Comparison of ENCODE assay signal across 8 cellular contexts in genomic region chr21:42219606-42220137, GRCh38. TPM values are rescaled to one million over a fixed set of nuclear protein-coding genes. Genes with fewer than 3 reads are reported as not detected.
A peak's percentile ranks its signal among the peaks of the same experiment; 100 is the strongest.
DNase-seq lines count a peak whose midpoint lies in the region; ATAC-seq and TF ChIP-seq lines count a peak whose summit lies in the region.

No MANE protein-coding gene starts in this region.

- intact Hi-C loops in transverse colon (cut with DNase I; ENCODE audit: low total_unique reads), result no loop called here

- H3K27me3 ChIP-seq in ACC112 (ENCODE audit: insufficient read depth, low read length) (peaks cover 83% of the 10 kb centered on the region), Peyer's patch (no peaks in the 10 kb centered on the region), transverse colon (no peaks in the 10 kb centered on the region), SJCRH30 (peaks cover 20% of the 10 kb centered on the region)

- H3K36me3 ChIP-seq in ACC112 (ENCODE audit: insufficient read depth, low read length) (no peaks in the 10 kb centered on the region), Peyer's patch (no peaks in the 10 kb centered on the region), transverse colon (no peaks in the 10 kb centered on the region), SJCRH30 (no peaks in the 10 kb centered on the region)

- H3K4me3 ChIP-seq in ACC112 (ENCODE audit: low read depth, low read length) (peak overlapping the region; percentile 81), Peyer's patch (peak overlapping the region; percentile 68 to 91 (median 82)), transverse colon (peak overlapping the region; percentile 42 to 82 (median 58)), SJCRH30 (no peak overlapping the region)

- H3K9me3 ChIP-seq in Peyer's patch, result no peaks in the 10 kb centered on the region
- no peaks in the 10 kb centered on the region for H3K9me3 ChIP-seq in transverse colon
- H3K9me3 ChIP-seq in SJCRH30 (replicated peaks), result no peaks in the 10 kb centered on the region

- TF ChIP-seq EP300 in transverse colon (IDR thresholded peaks at IDR 0.05; ENCODE audit: low read depth), result no peak

- ATAC-seq in GM18502 (IDR thresholded peaks at IDR 0.05; ENCODE audit: poor library complexity, unreplicated experiment), result peak; percentile 14

- no peak for TF ChIP-seq POLR2A in Peyer's patch (IDR thresholded peaks at IDR 0.05)
- no peak for TF ChIP-seq POLR2A in transverse colon (IDR thresholded peaks at IDR 0.05)

- DNase-seq in Peyer's patch (peak; percentile 48 to 69 (median 64)), dermis blood vessel endothelial cell (peak; percentile 45), medulla oblongata (ENCODE audit: extremely low spot score) (peak; percentile 28), transverse colon (peak; percentile 38), NK-92 (lab: John Stamatoyannopoulos, UW; ENCODE audit: unreplicated experiment) (no peak), SJCRH30 (no peak)

- WGBS in transverse colon (ENCODE audit: low coverage in 1 of 2), 2 donors, result 0% methylated on average over 38 of the region's 41 CpGs; no CpG with 5 or more reads in 1 of the 2 donors

- H3K27ac ChIP-seq in ACC112 (ENCODE audit: low read depth, low read length) (no peak overlapping the region), Peyer's patch (peak overlapping the region; percentile 66 to 94 (median 82)), transverse colon (peak overlapping the region; percentile 78 to 86 (median 82)), SJCRH30 (no peak overlapping the region)

- TF ChIP-seq CTCF in Peyer's patch (IDR thresholded peaks at IDR 0.05) (no peak), transverse colon (IDR thresholded peaks at IDR 0.05) (no peak)

- H2AFZ ChIP-seq in ACC112 (ENCODE audit: low read length, unreplicated experiment), result peak overlapping the region; percentile 11

- H3K79me2 ChIP-seq in ACC112 (ENCODE audit: control insufficient read depth, insufficient read depth, low read length, unreplicated experiment), result no peaks in the 10 kb centered on the region

- in situ Hi-C loops in transverse colon (cut with MboI; ENCODE audit: low pct_ligation_motif_present in 1 of 4, low pct_unique_long_range_greater_than_20kb in 1 of 4, low sequenced_read_pairs in 3 of 4), result no loop called here

- H3K4me1 ChIP-seq in ACC112 (ENCODE audit: control insufficient read depth, insufficient read depth, low read length, unreplicated experiment) (peaks cover 11% of the 10 kb centered on the region), Peyer's patch (peaks cover 0 to 34% (median 3%) of the 10 kb centered on the region in 4 donors), transverse colon (peaks cover 10 to 38% (median 27%) of the 10 kb centered on the region in 4 donors), SJCRH30 (no peaks in the 10 kb centered on the region)

RNA-seq across cellular contexts. Expression of gene ABCG1, which starts 0.7 kb away (rescaled TPM):
- total RNA-seq in Peyer's patch (10 to 100 TPM; 33.0 to 68.5 (median 40.8) TPM), dermis blood vessel endothelial cell (81.6 and 111 TPM in 2 replicates), transverse colon (10 to 100 TPM; 17.1 to 67.7 (median 53.2) TPM)
- total RNA-seq in SJCRH30 (2014; rRNA removed; shearing (Covaris generic)), result 0.03 and 0.04 TPM in 2 replicates

Comparison
In these comparisons a context has a peak if more than half of its experiments do, and no peak if none do; other contexts are left out.
1. H3K27ac ChIP-seq: peak in Peyer's patch (4 of 4) and transverse colon (4 of 4); none in ACC112 (single experiment) and SJCRH30 (single experiment).
2. DNase-seq: peak in Peyer's patch (3 of 3), dermis blood vessel endothelial cell (single experiment), medulla oblongata (single experiment) and transverse colon (single experiment); none in NK-92 (single experiment) and SJCRH30 (0 of 2).
3. RNA of gene ABCG1, which starts 0.7 kb away (total RNA-seq): 81.6 to 111 TPM in dermis blood vessel endothelial cell, 17.1 to 67.7 TPM in transverse colon and 33.0 to 68.5 TPM in Peyer's patch; 0.03 to 0.04 TPM in SJCRH30; every median in the first group is over 10 times any median in the second.